9 cellular contexts compared by ENCODE assay signal in genomic region chr2:144162652-144163051, GRCh38.
DNase-seq lines count a peak whose midpoint lies in the region; ATAC-seq and TF ChIP-seq lines count a peak whose summit lies in the region.
"Had no signal": no experiment of that assay in that cellular context is flagged by ENCODE, and none has a peak within 500 bp of the region (broad histone marks: within the 10 kb centered on the region; RNA-seq: fewer than 3 reads in every experiment).

No MANE protein-coding gene starts in this region.

- H3K4me3 Mint-ChIP-seq in activated CD4-positive, alpha-beta T cell treated with anti-CD3 and anti-CD28 coated beads for 36 hours = no peak overlapping the region
- H3K4me3 Mint-ChIP-seq: stimulated activated naive CD8-positive, alpha-beta T cell treated with anti-CD3 and anti-CD28 coated beads, Interleukin-15, Interleukin-2, amounts not matched to agents 100 ng/mL and 50 ng/mL, for 24 hours had no signal

- no peaks in the 10 kb centered on the region for H3K27me3 Mint-ChIP-seq in activated CD4-positive, alpha-beta T cell treated with anti-CD3 and anti-CD28 coated beads for 36 hours
- H3K27me3 Mint-ChIP-seq: stimulated activated naive CD8-positive, alpha-beta T cell treated with anti-CD3 and anti-CD28 coated beads, Interleukin-15, Interleukin-2, amounts not matched to agents 100 ng/mL and 50 ng/mL, for 24 hours had no signal

- intact Hi-C loops in activated CD4-positive, alpha-beta T cell treated with anti-CD3 and anti-CD28 coated beads for 36 hours (cut with DNase I, micrococcal nuclease) = no loop called here
- intact Hi-C loops in posterior vena cava (cut with DNase I) = no loop called here

- peak; percentile 36 for DNase-seq in activated naive CD4-positive, alpha-beta T cell treated with Interleukin-2 at 50 U/mL for 16 hours
- DNase-seq in activated naive CD4-positive, alpha-beta T cell (lab: John Stamatoyannopoulos, UW) = no peak
- peak; percentile 63 for DNase-seq in activated CD4-positive, alpha-beta T cell treated with anti-CD3 and anti-CD28 coated beads for 36 hours
- DNase-seq in erythroblast (lab: John Stamatoyannopoulos, UW) = peak; percentile 24 to 61
- peak; percentile 23 for DNase-seq in stimulated activated CD4-positive, alpha-beta T cell treated with anti-CD3 and anti-CD28 coated beads, Interleukin-4, amount 100 ng/mL, for 24 hours
- no peak for DNase-seq in putamen (ENCODE audit: low spot score)
- DNase-seq in posterior vena cava (ENCODE audit: low spot score) = no peak

- H3K27ac Mint-ChIP-seq in activated CD4-positive, alpha-beta T cell treated with anti-CD3 and anti-CD28 coated beads for 36 hours = no peak overlapping the region
- H3K27ac Mint-ChIP-seq: stimulated activated naive CD8-positive, alpha-beta T cell treated with anti-CD3 and anti-CD28 coated beads, Interleukin-15, Interleukin-2, amounts not matched to agents 100 ng/mL and 50 ng/mL, for 24 hours had no signal

- no peak for TF ChIP-seq POLR2A in erythroblast (IDR thresholded peaks at IDR 0.05; ENCODE audit: low read length)

- CTCF ChIA-PET in activated CD4-positive, alpha-beta T cell treated with anti-CD3 and anti-CD28 coated beads for 36 hours (lab: Charles Lee) = interaction anchor here (0.6 to 0.9 kb wide), 3 partner anchors 36 to 160 kb away, joined by 3 read pairs; no protein-coding TSS in a partner anchor

- H3K36me3 Mint-ChIP-seq in activated CD4-positive, alpha-beta T cell treated with anti-CD3 and anti-CD28 coated beads for 36 hours (ENCODE audit: low read depth) = no peaks in the 10 kb centered on the region

- POLR2A ChIA-PET in activated CD4-positive, alpha-beta T cell treated with anti-CD3 and anti-CD28 coated beads for 36 hours (lab: Charles Lee) = no interaction called here

- H3K9me3 Mint-ChIP-seq in activated CD4-positive, alpha-beta T cell treated with anti-CD3 and anti-CD28 coated beads for 36 hours (ENCODE audit: low read depth) = no peaks in the 10 kb centered on the region
- H3K9me3 Mint-ChIP-seq: stimulated activated naive CD8-positive, alpha-beta T cell treated with anti-CD3 and anti-CD28 coated beads, Interleukin-15, Interleukin-2, amounts not matched to agents 100 ng/mL and 50 ng/mL, for 24 hours had no signal

- ATAC-seq in HG03135 (IDR thresholded peaks at IDR 0.05; ENCODE audit: unreplicated experiment) = peak; percentile 63
- ATAC-seq in activated CD4-positive, alpha-beta T cell treated with anti-CD3 and anti-CD28 coated beads for 36 hours = peak; percentile 69

- no peaks in the 10 kb centered on the region for H3K4me1 Mint-ChIP-seq in activated CD4-positive, alpha-beta T cell treated with anti-CD3 and anti-CD28 coated beads for 36 hours

Comparison
In these comparisons a context has a peak if more than half of its experiments do, and no peak if none do; other contexts are left out.
1. DNase-seq: peak in activated naive CD4-positive, alpha-beta T cell treated with Interleukin-2 at 50 U/mL for 16 hours (single experiment), activated CD4-positive, alpha-beta T cell treated with anti-CD3 and anti-CD28 coated beads for 36 hours (single experiment), erythroblast (2 of 2) and stimulated activated CD4-positive, alpha-beta T cell treated with anti-CD3 and anti-CD28 coated beads, Interleukin-4, amount 100 ng/mL, for 24 hours (single experiment); none in activated naive CD4-positive, alpha-beta T cell (0 of 4), putamen (single experiment) and posterior vena cava (single experiment).